In genomic region chr9:130901498-130902203, GRCh38 we compare ENCODE assay signal across 30 cellular contexts. TPM values are rescaled to one million over a fixed set of nuclear protein-coding genes. Genes with fewer than 3 reads are reported as not detected.
DNase-seq lines count a peak whose midpoint lies in the region; ATAC-seq and TF ChIP-seq lines count a peak whose summit lies in the region.
"Had no signal": no experiment of that assay in that cellular context is flagged by ENCODE, and none has a peak within 500 bp of the region (broad histone marks: within the 10 kb centered on the region; RNA-seq: fewer than 3 reads in every experiment).

No MANE protein-coding gene starts in this region.

- H3K4me1 ChIP-seq in ascending aorta = no peaks in the 10 kb centered on the region
- H3K4me1 ChIP-seq: parathyroid adenoma had no signal

- H3K27ac ChIP-seq in ascending aorta = no peak overlapping the region
- H3K27ac ChIP-seq: epithelial cell of prostate, parathyroid adenoma, WERI-Rb-1 had no signal

- intact Hi-C loops in ascending aorta (cut with DNase I) = no loop called here

- H3K27me3 ChIP-seq in ascending aorta = no peaks in the 10 kb centered on the region

- peak; percentile 31 for DNase-seq in NCI-H748 (lab: John Stamatoyannopoulos, UW; ENCODE audit: unreplicated experiment)
- DNase-seq in NCI-H748 treated with DMSO at 0.1 percent for 48 hours (lab: John Stamatoyannopoulos, UW) = no peak
- DNase-seq in RKO (ENCODE audit: low spot score) = peak; percentile 50
- no peak for DNase-seq in HuH-7.5 (ENCODE audit: low spot score)
- no peak for DNase-seq in stimulated activated CD4-positive, alpha-beta T cell treated with anti-CD3 and anti-CD28 coated beads, Interleukin-12 subunit alpha, Interleukin-12 subunit beta, amount 100 ng/mL, for 4 hours
- no peak for DNase-seq in NCI-H82 treated with DMSO at 0.1 percent for 48 hours (lab: John Stamatoyannopoulos, UW; ENCODE audit: unreplicated experiment)
- no peak for DNase-seq in ascending aorta (ENCODE audit: low spot score in 2 of 2)
- DNase-seq: activated CD4-positive, alpha-beta T cell treated with anti-CD3 and anti-CD28 coated beads for 4 hours; activated CD8-positive, alpha-beta T cell treated with anti-CD3 and anti-CD28 coated beads, Interleukin-2, amount 10 ng/mL, durations not matched to agents 7 days and 5 days; activated naive CD4-positive, alpha-beta T cell treated with anti-CD3 and anti-CD28 coated beads, Interleukin-2, amount 50 U/mL, for 16 hours; CD8-positive, alpha-beta memory T cell; DMS53; effector CD8-positive, alpha-beta T cell; NCI-H1048; NCI-H187; NCI-H446 treated with DMSO at 0.1 percent for 48 hours; SIG-M5; stimulated activated CD4-positive, alpha-beta T cell treated with anti-CD3 and anti-CD28 coated beads, Interleukin-1b, Interleukin-23, amount 100 ng/mL, for 48 hours; stimulated activated naive CD8-positive, alpha-beta T cell treated with anti-CD3 and anti-CD28 coated beads, Interleukin-15, Interleukin-2, amounts not matched to agents 100 U/mL and 50 U/mL, for 24 hours; T-helper 9 cell; WERI-Rb-1 had no signal

- H3K9me3 ChIP-seq in ascending aorta = no peaks in the 10 kb centered on the region

- no peak overlapping the region for H3K4me3 ChIP-seq in ascending aorta
- H3K4me3 ChIP-seq: smooth muscle cell had no signal

- TF ChIP-seq CTCF in ascending aorta (IDR thresholded peaks at IDR 0.05) = no peak

- no peaks in the 10 kb centered on the region for H3K36me3 ChIP-seq in ascending aorta
- H3K36me3 ChIP-seq: WERI-Rb-1 had no signal

- ATAC-seq in esophagus mucosa = peak; percentile 5
- ATAC-seq: activated CD8-positive, alpha-beta T cell treated with anti-CD3 and anti-CD28 coated beads, Interleukin-2, amount 10 ng/mL, durations not matched to agents 7 days and 5 days; left lobe of liver; stimulated activated naive CD8-positive, alpha-beta T cell treated with anti-CD3 and anti-CD28 coated beads, Interleukin-15, Interleukin-2, amounts not matched to agents 100 U/mL and 50 U/mL, for 24 hours had no signal

RNA-seq across cellular contexts. Expression of gene QRFP, which starts 5.0 kb away (rescaled TPM):
- total RNA-seq in esophagus mucosa (not detected), ascending aorta (not detected)
- total RNA-seq: activated CD8-positive, alpha-beta T cell treated with anti-CD3 and anti-CD28 coated beads, Interleukin-2, amount 10 ng/mL, durations not matched to agents 7 days and 5 days; activated T-helper 2 cell treated with anti-CD3 and anti-CD28 coated beads, Interferon-gamma antibody, Interleukin-2, Interleukin-4, amounts not matched to agents 10 μg/mL and 5 μg/mL and 100 μg/mL, durations not matched to agents 14 hours and 24 hours and 36 hours; bronchial epithelial cell; CD8-positive, alpha-beta memory T cell; left lobe of liver; smooth muscle cell; temporal lobe; urinary bladder had no signal

RNA-seq across cellular contexts. Expression of gene FIBCD1, which starts 37.4 kb away (rescaled TPM):
- 0.20 TPM for total RNA-seq in esophagus mucosa
- total RNA-seq in ascending aorta = not detected
- total RNA-seq: activated CD8-positive, alpha-beta T cell treated with anti-CD3 and anti-CD28 coated beads, Interleukin-2, amount 10 ng/mL, durations not matched to agents 7 days and 5 days; activated T-helper 2 cell treated with anti-CD3 and anti-CD28 coated beads, Interferon-gamma antibody, Interleukin-2, Interleukin-4, amounts not matched to agents 10 μg/mL and 5 μg/mL and 100 μg/mL, durations not matched to agents 14 hours and 24 hours and 36 hours; CD8-positive, alpha-beta memory T cell; left lobe of liver had no signal

Comparison
In these comparisons a context has a peak if more than half of its experiments do, and no peak if none do; other contexts are left out.
1. DNase-seq: peak in NCI-H748 (single experiment) and RKO (single experiment); none in NCI-H748 treated with DMSO at 0.1 percent for 48 hours (single experiment), HuH-7.5 (single experiment), stimulated activated CD4-positive, alpha-beta T cell treated with anti-CD3 and anti-CD28 coated beads, Interleukin-12 subunit alpha, Interleukin-12 subunit beta, amount 100 ng/mL, for 4 hours (single experiment), NCI-H82 treated with DMSO at 0.1 percent for 48 hours (single experiment) and ascending aorta (0 of 2).